Comparison of ENCODE assay signal across 8 cellular contexts in the genomic region with DNA sequence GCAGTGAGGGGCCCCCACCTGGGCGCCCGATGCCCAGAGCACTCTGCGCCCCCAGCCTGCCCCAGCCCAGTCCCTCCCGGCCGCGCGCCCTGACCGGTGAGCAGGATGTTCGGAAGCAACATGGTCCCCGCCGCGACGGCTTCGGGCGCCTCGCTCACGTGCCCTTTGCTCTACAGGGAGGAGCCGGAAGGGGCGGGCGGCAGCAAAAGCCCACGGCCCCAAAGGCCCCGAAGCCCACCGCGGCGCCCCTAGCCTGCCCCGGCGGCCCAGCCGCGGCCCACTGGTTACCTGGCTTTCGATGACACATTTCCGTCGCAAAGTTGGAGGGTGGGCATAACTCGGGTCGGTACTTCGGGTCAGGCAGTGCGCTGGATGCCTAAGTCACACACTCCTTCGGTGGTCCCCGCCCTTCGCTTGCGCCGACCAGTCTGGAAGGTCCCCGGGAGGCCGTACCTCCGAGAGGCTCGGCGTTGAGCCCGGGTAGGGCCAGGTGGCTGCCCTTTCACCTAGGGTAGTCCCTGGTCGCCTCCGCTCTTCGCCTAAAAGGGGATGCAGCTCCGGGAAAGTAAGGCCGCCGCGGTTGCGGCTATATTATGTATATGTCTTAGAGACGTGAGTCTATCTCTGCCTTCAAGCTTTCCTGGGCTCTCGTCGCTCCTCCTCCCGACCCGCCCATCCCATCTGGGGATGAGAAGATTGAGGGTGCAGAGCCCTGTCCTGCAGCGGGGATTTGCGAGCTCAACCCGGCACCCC. TPM values are rescaled to one million over a fixed set of nuclear protein-coding genes. Genes with fewer than 3 reads are reported as not detected.
A peak's percentile ranks its signal among the peaks of the same experiment; 100 is the strongest.
DNase-seq lines count a peak whose midpoint lies in the region; ATAC-seq and TF ChIP-seq lines count a peak whose summit lies in the region.

A gene (minus strand): TSS at position 152 of the 753 bp plus-strand sequence. CDS start 30 bp downstream, at position 122.
A gene with protein sequence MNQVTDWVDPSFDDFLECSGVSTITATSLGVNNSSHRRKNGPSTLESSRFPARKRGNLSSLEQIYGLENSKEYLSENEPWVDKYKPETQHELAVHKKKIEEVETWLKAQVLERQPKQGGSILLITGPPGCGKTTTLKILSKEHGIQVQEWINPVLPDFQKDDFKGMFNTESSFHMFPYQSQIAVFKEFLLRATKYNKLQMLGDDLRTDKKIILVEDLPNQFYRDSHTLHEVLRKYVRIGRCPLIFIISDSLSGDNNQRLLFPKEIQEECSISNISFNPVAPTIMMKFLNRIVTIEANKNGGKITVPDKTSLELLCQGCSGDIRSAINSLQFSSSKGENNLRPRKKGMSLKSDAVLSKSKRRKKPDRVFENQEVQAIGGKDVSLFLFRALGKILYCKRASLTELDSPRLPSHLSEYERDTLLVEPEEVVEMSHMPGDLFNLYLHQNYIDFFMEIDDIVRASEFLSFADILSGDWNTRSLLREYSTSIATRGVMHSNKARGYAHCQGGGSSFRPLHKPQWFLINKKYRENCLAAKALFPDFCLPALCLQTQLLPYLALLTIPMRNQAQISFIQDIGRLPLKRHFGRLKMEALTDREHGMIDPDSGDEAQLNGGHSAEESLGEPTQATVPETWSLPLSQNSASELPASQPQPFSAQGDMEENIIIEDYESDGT (plus strand): TSS at position 450 of the 753 bp plus-strand sequence. CDS start 2,391 bp downstream, outside the sequence.
A gene with protein sequence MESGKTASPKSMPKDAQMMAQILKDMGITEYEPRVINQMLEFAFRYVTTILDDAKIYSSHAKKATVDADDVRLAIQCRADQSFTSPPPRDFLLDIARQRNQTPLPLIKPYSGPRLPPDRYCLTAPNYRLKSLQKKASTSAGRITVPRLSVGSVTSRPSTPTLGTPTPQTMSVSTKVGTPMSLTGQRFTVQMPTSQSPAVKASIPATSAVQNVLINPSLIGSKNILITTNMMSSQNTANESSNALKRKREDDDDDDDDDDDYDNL (minus strand): TSS at position 152 of the 753 bp plus-strand sequence. CDS start 3,783 bp downstream, outside the sequence.

- TF ChIP-seq CTCF in epithelial cell of proximal tubule (conservative IDR thresholded peaks at IDR 0.05; ENCODE audit: low read depth, low read length) = no peak

- peak; percentile 91 for DNase-seq in DMS 273 treated with DMSO at 0.1 percent for 48 hours (lab: John Stamatoyannopoulos, UW)
- peak; percentile 70 for DNase-seq in OCI-M2 (lab: John Stamatoyannopoulos, UW; ENCODE audit: unreplicated experiment)
- DNase-seq in activated T-cell treated with anti-CD3 and anti-CD28 coated beads for 48 hours (ENCODE audit: low read depth) = peak; percentile 88
- peak; percentile 61 for DNase-seq in epithelial cell of proximal tubule (ENCODE audit: low read depth)
- peak; percentile 93 for DNase-seq in mucosa of gallbladder (ENCODE audit: low spot score)
- DNase-seq in stimulated activated CD8-positive, alpha-beta memory T cell treated with anti-CD3 and anti-CD28 coated beads, Interleukin-4, amount 100 ng/mL, for 4 hours (ENCODE audit: low read depth in 2 of 2, low spot score in 1 of 2) = peak; percentile 82 to 83

- peak within 1 kb of the TSS; percentile 99 to 100 (median 99) for H3K27ac Mint-ChIP-seq in IgD-negative memory B cell

- peak within 1 kb of the TSS; percentile 93 to 99 (median 96) for H3K4me3 Mint-ChIP-seq in IgD-negative memory B cell

- H3K4me3 ChIP-seq in epithelial cell of proximal tubule (ENCODE audit: low read depth, low read length) = peak within 1 kb of the TSS; percentile 91

- peaks cover 38 to 55% (median 41%) of the 10 kb centered on the region in 3 donors for H3K4me1 Mint-ChIP-seq in IgD-negative memory B cell

- H3K36me3 Mint-ChIP-seq in IgD-negative memory B cell = no peaks in the 10 kb centered on the region

- no peaks in the 10 kb centered on the region for H3K27me3 Mint-ChIP-seq in IgD-negative memory B cell

- no peaks in the 10 kb centered on the region for H3K9me3 Mint-ChIP-seq in IgD-negative memory B cell

- ATAC-seq in GM21529 (IDR thresholded peaks at IDR 0.05; ENCODE audit: unreplicated experiment) = peak; percentile 92

RNA-seq across cellular contexts. Expression of the first gene that starts in this region (rescaled TPM):
- polyA plus RNA-seq in IgD-negative memory B cell = 81.3 TPM
- total RNA-seq in epithelial cell of proximal tubule (14.8 and 33.0 TPM in 2 replicates), mucosa of gallbladder (32.4 TPM)

RNA-seq across cellular contexts. Expression of the second gene that starts in this region (rescaled TPM):
- polyA plus RNA-seq in IgD-negative memory B cell = 29.6 TPM
- 12.4 and 19.5 TPM in 2 replicates for total RNA-seq in epithelial cell of proximal tubule
- total RNA-seq in mucosa of gallbladder = 20.0 TPM

RNA-seq across cellular contexts. Expression of the third gene that starts in this region (rescaled TPM):
- 104 TPM for polyA plus RNA-seq in IgD-negative memory B cell
- total RNA-seq in epithelial cell of proximal tubule (34.5 and 79.5 TPM in 2 replicates), mucosa of gallbladder (31.7 TPM)

Comparison
In these comparisons a context has a peak if more than half of its experiments do, and no peak if none do; other contexts are left out.
1. Peak in every context shown above with its lines: DNase-seq, ATAC-seq and H3K4me3 ChIP-seq.